18 cellular contexts compared by ENCODE assay signal in the genomic region with DNA sequence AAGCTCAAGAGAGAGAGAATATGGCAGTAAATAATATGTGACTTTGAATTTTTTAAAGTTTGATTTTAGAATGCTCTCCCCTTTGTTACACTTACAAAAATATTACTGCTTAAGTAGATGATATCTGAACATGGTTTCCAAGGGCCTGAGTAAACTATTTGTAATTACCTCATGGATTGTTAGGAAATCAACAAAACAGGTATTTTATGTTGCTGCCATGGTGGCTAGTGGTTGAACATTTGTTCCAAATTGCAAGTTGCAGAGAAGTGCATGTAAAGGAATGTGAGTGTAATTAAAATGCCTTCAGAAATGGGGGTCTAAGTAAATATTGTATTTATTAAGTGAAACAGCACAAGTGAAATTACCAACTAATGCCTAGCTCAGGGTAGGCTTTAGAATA.
"Had no signal": no experiment of that assay in that cellular context is flagged by ENCODE, and none has a peak within 500 bp of the region (broad histone marks: within the 10 kb centered on the region; RNA-seq: fewer than 3 reads in every experiment).

No MANE protein-coding gene starts in this region.

- DNase-seq: activated CD8-positive, alpha-beta memory T cell treated with anti-CD3 and anti-CD28 coated beads for 24 hours; activated CD8-positive, alpha-beta memory T cell treated with anti-CD3 and anti-CD28 coated beads, Interleukin-2, amount 50 U/mL, for 48 hours; activated gamma-delta T cell; cerebellar nuclear complex; effector CD4-positive, alpha-beta T cell; mesendoderm; natural killer cell; posterior cingulate gyrus; retina; stimulated activated CD4-positive, alpha-beta T cell treated with anti-CD3 and anti-CD28 coated beads, Interleukin-15, amount 100 ng/mL, for 24 hours; stimulated activated CD4-positive, alpha-beta T cell treated with anti-CD3 and anti-CD28 coated beads, Interleukin-2, amount 100 ng/mL, for 48 hours; stomach; upper lobe of left lung had no signal

- H3K27ac ChIP-seq: hepatocyte, stomach, upper lobe of left lung had no signal

- H2AFZ ChIP-seq: hepatocyte had no signal

- H3K27ac Mint-ChIP-seq: activated naive CD4-positive, alpha-beta T cell treated with anti-CD3 and anti-CD28 coated beads, Interleukin-2, amount 50 U/mL, for 72 hours; natural killer cell; T-helper 1 cell treated with Interleukin-12 subunit alpha and Interleukin-12 subunit beta and Interleukin-4 antibody, amounts not matched to agents 30 μg/mL and 1 μg/mL, for 36 hours had no signal

- H3K9me3 Mint-ChIP-seq: natural killer cell; T-helper 1 cell treated with Interleukin-12 subunit alpha and Interleukin-12 subunit beta and Interleukin-4 antibody, amounts not matched to agents 30 μg/mL and 1 μg/mL, for 36 hours had no signal

- H3K36me3 ChIP-seq: thoracic aorta, upper lobe of left lung had no signal

- H3K36me3 Mint-ChIP-seq: natural killer cell had no signal

- H3K4me2 ChIP-seq: hepatocyte had no signal

- H3K4me3 Mint-ChIP-seq: natural killer cell; T-helper 1 cell treated with Interleukin-12 subunit alpha and Interleukin-12 subunit beta and Interleukin-4 antibody, amounts not matched to agents 30 μg/mL and 1 μg/mL, for 36 hours had no signal

- H3K9me3 ChIP-seq: stomach, thoracic aorta, upper lobe of left lung had no signal

- H3K4me3 ChIP-seq: hepatocyte, skin epidermis, stomach, thoracic aorta, upper lobe of left lung had no signal

- H3K27me3 ChIP-seq: hepatocyte, stomach, upper lobe of left lung had no signal
